20 cellular contexts compared by ENCODE assay signal in genomic region chr18:76379226-76380126, GRCh38.
A peak's percentile ranks its signal among the peaks of the same experiment; 100 is the strongest.
DNase-seq lines count a peak whose midpoint lies in the region; ATAC-seq and TF ChIP-seq lines count a peak whose summit lies in the region.
"Had no signal": no experiment of that assay in that cellular context is flagged by ENCODE, and none has a peak within 500 bp of the region (broad histone marks: within the 10 kb centered on the region; RNA-seq: fewer than 3 reads in every experiment).

No MANE protein-coding gene starts in this region.

- H3K4me1 ChIP-seq in right atrium auricular region: no peaks in the 10 kb centered on the region
- H3K4me1 ChIP-seq: SJCRH30 had no signal

- H3K36me3 ChIP-seq in right atrium auricular region: peaks cover 23% of the 10 kb centered on the region
- H3K36me3 ChIP-seq in brain microvascular endothelial cell (replicated peaks): peaks cover 11% of the 10 kb centered on the region
- H3K36me3 ChIP-seq: MG63, SJCRH30 had no signal

- H3K27me3 ChIP-seq in right atrium auricular region (no peaks in the 10 kb centered on the region), brain microvascular endothelial cell (replicated peaks) (no peaks in the 10 kb centered on the region)
- H3K27me3 ChIP-seq: MG63, SJCRH30 had no signal

- ATAC-seq in left lobe of liver: peak; percentile 19
- ATAC-seq in sciatic nerve: no peak

- intact Hi-C loops in cardiac septum (cut with DNase I): loop anchor here (10.0 kb wide), 1 partner anchor 455 kb away; no protein-coding TSS in a partner anchor
- intact Hi-C loops in sciatic nerve (cut with DNase I): no loop called here

- DNase-seq in cardiac septum (ENCODE audit: low spot score) (peak; percentile 72), right atrium auricular region (ENCODE audit: low spot score) (no peak), left lobe of liver (ENCODE audit: low spot score) (no peak), sciatic nerve (ENCODE audit: low spot score) (peak; percentile 53), dermis blood vessel endothelial cell (no peak), nucleus accumbens (lab: John Stamatoyannopoulos, UW) (no peak), brain microvascular endothelial cell (no peak)
- DNase-seq: AML-193; C1 segment of cervical spinal cord; Calu3; CD8-positive, alpha-beta memory T cell; DMS153; Karpas-422; MG63; NCI-H1417; NCI-H1694 treated with DMSO at 0.1 percent for 48 hours; NCI-H446; NCI-H526; OCI-M1; SJCRH30 had no signal

- in situ Hi-C loops in brain microvascular endothelial cell (cut with HindIII; ENCODE audit: low pct_ligation_motif_present, low sequenced_read_pairs): no loop called here

- no peak overlapping the region for H3K27ac ChIP-seq in right atrium auricular region
- no peak overlapping the region for H3K27ac ChIP-seq in brain microvascular endothelial cell
- H3K27ac ChIP-seq: SJCRH30 had no signal

- TF ChIP-seq CTCF in right atrium auricular region (IDR thresholded peaks at IDR 0.05) (no peak), brain microvascular endothelial cell (IDR thresholded peaks at IDR 0.05; ENCODE audit: low read depth, low read length, missing control alignments) (no peak)

- H3K4me3 ChIP-seq in right atrium auricular region (no peak overlapping the region), brain microvascular endothelial cell (ENCODE audit: low read depth, low read length) (no peak overlapping the region)
- H3K4me3 ChIP-seq: MG63, SJCRH30 had no signal

- no peaks in the 10 kb centered on the region for H3K9me3 ChIP-seq in right atrium auricular region
- H3K9me3 ChIP-seq: MG63, SJCRH30 had no signal

Comparison
In these comparisons a context has a peak if more than half of its experiments do, and no peak if none do; other contexts are left out.
1. DNase-seq: peak in cardiac septum (single experiment) and sciatic nerve (single experiment); none in right atrium auricular region (single experiment), left lobe of liver (single experiment), dermis blood vessel endothelial cell (single experiment), nucleus accumbens (0 of 56) and brain microvascular endothelial cell (single experiment).